Comparison of ENCODE assay signal across 25 cellular contexts in genomic region chr3:39631136-39631535, GRCh38.
"Had no signal": no experiment of that assay in that cellular context is flagged by ENCODE, and none has a peak within 500 bp of the region (broad histone marks: within the 10 kb centered on the region; RNA-seq: fewer than 3 reads in every experiment).

No MANE protein-coding gene starts in this region.

- H3K9me3 ChIP-seq: SJSA1 had no signal

- H3K4me3 Mint-ChIP-seq: activated CD8-positive, alpha-beta memory T cell treated with anti-CD3 and anti-CD28 coated beads, Interleukin-2, amount 10 ng/mL, durations not matched to agents 7 days and 5 days; activated naive CD4-positive, alpha-beta T cell treated with anti-CD3 and anti-CD28 coated beads, Interleukin-2, amount 50 U/mL, for 24 hours; activated naive CD8-positive, alpha-beta T cell treated with anti-CD3 and anti-CD28 coated beads, Interleukin-2, amount 50 U/mL, for 24 hours; activated T-cell treated with anti-CD3 and anti-CD28 coated beads, Interleukin-2, amount 50 U/mL, for 24 hours; activated T-helper 1 cell treated with anti-CD3 and anti-CD28 coated beads, Interleukin-12 subunit alpha, Interleukin-12 subunit beta, Interleukin-2, Interleukin-4 antibody, amounts not matched to agents 30 ng/mL and 10 ng/mL and 1 ng/mL, durations not matched to agents 14 hours and 24 hours and 36 hours; brain; T-helper 1 cell treated with Interleukin-12 subunit alpha and Interleukin-12 subunit beta and Interleukin-4 antibody, amounts not matched to agents 30 μg/mL and 1 μg/mL, for 36 hours had no signal

- H3K36me3 Mint-ChIP-seq: activated CD8-positive, alpha-beta memory T cell treated with anti-CD3 and anti-CD28 coated beads, Interleukin-2, amount 10 ng/mL, durations not matched to agents 7 days and 5 days; activated naive CD4-positive, alpha-beta T cell treated with anti-CD3 and anti-CD28 coated beads, Interleukin-2, amount 50 U/mL, for 24 hours; brain had no signal

- H3K27me3 ChIP-seq: SJSA1 had no signal

- H3K27me3 Mint-ChIP-seq: activated CD8-positive, alpha-beta memory T cell treated with anti-CD3 and anti-CD28 coated beads, Interleukin-2, amount 10 ng/mL, durations not matched to agents 7 days and 5 days; activated T-cell treated with anti-CD3 and anti-CD28 coated beads, Interleukin-2, amount 50 U/mL, for 24 hours; brain had no signal

- H3K36me3 ChIP-seq: SJSA1 had no signal

- H3K27ac ChIP-seq: SJSA1 had no signal

- DNase-seq: activated CD4-positive, alpha-beta T cell treated with anti-CD3 and anti-CD28 coated beads for 48 hours; activated CD4-positive, alpha-beta T cell treated with anti-CD3 and anti-CD28 coated beads, Interleukin-2, amount 50 U/mL, for 48 hours; activated CD4-positive, CD25-positive, alpha-beta regulatory T cell treated with anti-CD3 and anti-CD28 coated beads, Interleukin-2, amount 50 U/mL, for 72 hours; activated CD8-positive, alpha-beta memory T cell treated with anti-CD3 and anti-CD28 coated beads, Interleukin-2, amount 10 ng/mL, durations not matched to agents 7 days and 5 days; activated effector memory CD4-positive, alpha-beta T cell treated with Interleukin-2 at 50 U/mL for 16 hours; activated naive CD4-positive, alpha-beta T cell; activated naive CD8-positive, alpha-beta T cell treated with anti-CD3 and anti-CD28 coated beads, Interleukin-2, amount 50 U/mL, for 24 hours; activated T-cell treated with anti-CD3 and anti-CD28 coated beads, Interleukin-2, amount 50 U/mL, for 24 hours; amygdala; NCI-H1092; NCI-H2029; NCI-H2107; NCI-H446; NCI-H524; PC-3; SHP77; SW 1271 had no signal

- H3K27ac Mint-ChIP-seq: activated CD8-positive, alpha-beta memory T cell treated with anti-CD3 and anti-CD28 coated beads, Interleukin-2, amount 10 ng/mL, durations not matched to agents 7 days and 5 days; activated naive CD4-positive, alpha-beta T cell treated with anti-CD3 and anti-CD28 coated beads, Interleukin-2, amount 50 U/mL, for 24 hours; activated naive CD8-positive, alpha-beta T cell treated with anti-CD3 and anti-CD28 coated beads, Interleukin-2, amount 50 U/mL, for 24 hours; activated T-cell treated with anti-CD3 and anti-CD28 coated beads, Interleukin-2, amount 50 U/mL, for 24 hours; activated T-helper 1 cell treated with anti-CD3 and anti-CD28 coated beads, Interleukin-12 subunit alpha, Interleukin-12 subunit beta, Interleukin-2, Interleukin-4 antibody, amounts not matched to agents 30 ng/mL and 10 ng/mL and 1 ng/mL, durations not matched to agents 14 hours and 24 hours and 36 hours; brain; T-helper 1 cell treated with Interleukin-12 subunit alpha and Interleukin-12 subunit beta and Interleukin-4 antibody, amounts not matched to agents 30 μg/mL and 1 μg/mL, for 36 hours had no signal

- ATAC-seq: activated CD8-positive, alpha-beta memory T cell treated with anti-CD3 and anti-CD28 coated beads, Interleukin-2, amount 10 ng/mL, durations not matched to agents 7 days and 5 days; activated naive CD8-positive, alpha-beta T cell treated with anti-CD3 and anti-CD28 coated beads, Interleukin-2, amount 50 U/mL, for 24 hours; PC-3; SK-N-SH treated with all-trans-retinoic acid at 6 μM for 48 hours had no signal

- H3K4me1 Mint-ChIP-seq: activated CD8-positive, alpha-beta memory T cell treated with anti-CD3 and anti-CD28 coated beads, Interleukin-2, amount 10 ng/mL, durations not matched to agents 7 days and 5 days; activated naive CD4-positive, alpha-beta T cell treated with anti-CD3 and anti-CD28 coated beads, Interleukin-2, amount 50 U/mL, for 24 hours; activated naive CD8-positive, alpha-beta T cell treated with anti-CD3 and anti-CD28 coated beads, Interleukin-2, amount 50 U/mL, for 24 hours; brain had no signal

- H3K9me3 Mint-ChIP-seq: activated T-helper 1 cell treated with anti-CD3 and anti-CD28 coated beads, Interleukin-12 subunit alpha, Interleukin-12 subunit beta, Interleukin-2, Interleukin-4 antibody, amounts not matched to agents 30 ng/mL and 10 ng/mL and 1 ng/mL, durations not matched to agents 14 hours and 24 hours and 36 hours had no signal

- H3K4me3 ChIP-seq: SJSA1 had no signal

- FAIRE-seq: astrocyte, RCC 7860 had no signal

- H3K4me1 ChIP-seq: SJSA1 had no signal
